1 cellular context compared by ENCODE assay signal in the genomic region with DNA sequence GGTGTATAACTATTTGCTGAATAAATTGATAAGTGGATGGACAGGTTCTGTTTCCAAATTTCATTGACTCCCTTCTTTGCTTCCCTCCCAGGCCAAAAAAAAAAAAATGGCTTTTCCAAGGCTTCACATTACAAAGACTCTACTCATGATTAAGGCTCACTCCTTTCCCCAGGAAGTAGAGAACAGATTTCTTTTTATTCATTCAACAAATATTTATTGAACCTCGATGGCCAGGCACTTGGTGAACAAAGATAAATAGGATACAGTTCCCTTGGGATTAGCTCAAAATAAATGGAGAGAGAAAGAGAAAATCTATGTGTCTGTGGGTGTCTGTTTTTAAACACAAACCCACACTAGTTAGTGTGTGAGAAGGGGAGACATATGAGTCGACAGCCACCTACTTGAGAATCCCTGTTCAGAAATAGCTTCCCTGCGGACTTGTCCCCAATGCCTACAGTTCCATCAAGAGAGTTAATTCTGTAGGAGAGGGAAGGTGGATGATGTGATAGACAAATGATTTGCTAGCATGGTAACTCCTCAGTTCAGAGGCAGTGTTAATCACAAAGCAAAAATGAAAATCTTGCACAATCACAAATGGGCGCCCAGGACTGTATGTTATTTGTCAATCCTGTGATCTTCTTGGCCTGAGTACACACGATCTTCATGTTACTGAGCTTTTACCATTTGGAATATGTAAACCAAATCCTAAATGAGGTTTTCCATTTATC.
TF ChIP-seq lines count a peak whose summit lies in the region.

No MANE protein-coding gene starts in this region.

TF ChIP-seq in HepG2, 621 proteins besides CTCF, POLR2A, EP300 and RAD21:
- TF ChIP-seq ZFP62 (CRISPR knock-in tag; IDR thresholded peaks at IDR 0.05): no peak
- TF ChIP-seq CEBPG (CRISPR knock-in tag; IDR thresholded peaks at IDR 0.05): peak; percentile 62
- TF ChIP-seq ZNF660 (CRISPR knock-in tag; IDR thresholded peaks at IDR 0.05; ENCODE audit: borderline replicate concordance, low read depth): no peak
- no peak for TF ChIP-seq ZNF501 (CRISPR knock-in tag; IDR thresholded peaks at IDR 0.05)
- TF ChIP-seq ZNF367 (CRISPR knock-in tag; IDR thresholded peaks at IDR 0.05; ENCODE audit: borderline replicate concordance): no peak
- no peak for TF ChIP-seq DMAP1 (CRISPR knock-in tag; IDR thresholded peaks at IDR 0.05)
- no peak for TF ChIP-seq ZNF773 (CRISPR knock-in tag; IDR thresholded peaks at IDR 0.05; ENCODE audit: borderline replicate concordance)
- no peak for TF ChIP-seq HNRNPLL (IDR thresholded peaks at IDR 0.05; ENCODE audit: low read depth, low read length, poor library complexity, severe bottlenecking)
- peak; percentile 95 for TF ChIP-seq CEBPB (IDR thresholded peaks at IDR 0.05; ENCODE audit: borderline replicate concordance, low read depth, low read length)
- no peak for TF ChIP-seq JUN (CRISPR knock-in tag; IDR thresholded peaks at IDR 0.05)
